ENCODE assay signal across 7 cellular contexts in the genomic region with DNA sequence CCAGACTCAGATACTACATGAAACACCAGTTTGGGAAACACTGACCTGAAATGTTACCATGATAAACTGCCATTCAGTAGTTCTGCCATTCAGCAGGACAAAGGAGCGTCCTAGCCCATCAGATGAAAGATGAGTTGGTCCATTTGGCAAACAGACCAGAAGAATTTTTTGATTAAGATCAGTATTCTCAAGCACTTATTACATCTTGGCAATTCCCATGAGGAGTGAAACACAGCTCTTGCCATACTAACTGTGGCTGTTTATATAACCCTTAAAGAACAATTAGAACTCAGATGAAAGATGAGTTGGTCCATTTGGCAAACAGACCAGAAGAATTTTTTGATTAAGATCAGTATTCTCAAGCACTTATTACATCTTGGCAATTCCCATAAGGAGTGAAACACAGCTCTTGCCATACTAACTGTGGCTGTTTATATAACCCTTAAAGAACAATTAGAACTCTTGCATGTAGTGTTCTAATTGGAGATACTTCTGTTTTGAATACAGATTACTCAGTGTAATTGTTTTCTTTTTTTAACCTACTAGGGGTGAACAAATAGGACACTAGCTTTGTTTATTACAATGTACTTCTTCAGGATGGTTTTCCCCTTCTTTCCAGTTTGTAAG.
DNase-seq lines count a peak whose midpoint lies in the region; ATAC-seq, FAIRE-seq and TF ChIP-seq lines count a peak whose summit lies in the region.
"Not testable (repeated sequence)": the region's sequence is repeated elsewhere in the genome, so short reads cannot be mapped to it uniquely, and the experiment has no call there.

No MANE protein-coding gene starts in this region.

- DNase-seq in LNCaP clone FGC (ENCODE audit: low read depth): peak; percentile 82
- peak; percentile 77 for DNase-seq in SK-N-DZ (ENCODE audit: low spot score)
- not testable (repeated sequence) for DNase-seq in Right ventricle myocardium superior; left ventricle myocardium superior; urothelium cell line (ENCODE audit: low spot score)

- peak overlapping the region; percentile 74 for H3K27ac ChIP-seq in VCaP

- FAIRE-seq in endometrium (lab: Jason Lieb, UNC) (peak; percentile 87), urothelium cell line (lab: Jason Lieb, UNC) (peak; percentile 56)

- H3K4me3 ChIP-seq in LNCaP clone FGC (ENCODE audit: low read depth, low read length): not testable (repeated sequence)

- intact Hi-C loops in Right ventricle myocardium superior (cut with DNase I); left ventricle myocardium superior (cut with micrococcal nuclease): not testable (repeated sequence)

- TF ChIP-seq CTCF in LNCaP clone FGC (IDR thresholded peaks at IDR 0.05; ENCODE audit: control insufficient read depth, extremely low read depth, insufficient read depth); VCaP (conservative IDR thresholded peaks at IDR 0.05): not testable (repeated sequence)

- ATAC-seq in Right ventricle myocardium superior (ENCODE audit: poor library complexity) (peak; percentile 13), left ventricle myocardium superior (peak; percentile 42)
